1 cellular context compared by ENCODE assay signal in genomic region chr13:113666951-113667701, GRCh38.
TF ChIP-seq lines count a peak whose summit lies in the region.

Gene GRK1, plus strand, starts transcription at chr13:113667219. Its CDS starts 168 bp downstream, at chr13:113667387.

TF ChIP-seq in SK-N-SH treated with all-trans-retinoic acid at 6 μM for 48 hours, 23 proteins besides CTCF, POLR2A, EP300 and RAD21 (continued from another document):
- TF ChIP-seq CSRNP3 (CRISPR knock-in tag; IDR thresholded peaks at IDR 0.05), result no peak
- TF ChIP-seq RARB (CRISPR knock-in tag; IDR thresholded peaks at IDR 0.05), result no peak
- TF ChIP-seq ZNF70 (CRISPR knock-in tag; IDR thresholded peaks at IDR 0.05), result no peak
- TF ChIP-seq CSDC2 (CRISPR knock-in tag; IDR thresholded peaks at IDR 0.05), result no peak
